Comparison of ENCODE assay signal across 8 cellular contexts in genomic region chr12:6423267-6424007, GRCh38. TPM values are rescaled to one million over a fixed set of nuclear protein-coding genes. Genes with fewer than 3 reads are reported as not detected.
DNase-seq lines count a peak whose midpoint lies in the region; ATAC-seq and TF ChIP-seq lines count a peak whose summit lies in the region.

No MANE protein-coding gene starts in this region.

- intact Hi-C loops in uterus (cut with DNase I; ENCODE audit: low total_unique reads): loop anchor here (5.0 kb wide), 1 partner anchor 114 kb away; no protein-coding TSS in a partner anchor

- H3K4me3 ChIP-seq in uterus: no peak overlapping the region

- H3K4me1 Mint-ChIP-seq in osteocyte (ENCODE audit: unreplicated experiment): peaks cover 11% of the 10 kb centered on the region

- no peaks in the 10 kb centered on the region for H3K4me1 ChIP-seq in uterus

- H3K4me3 Mint-ChIP-seq in osteocyte (ENCODE audit: unreplicated experiment): no peak overlapping the region

- H3K9me3 ChIP-seq in uterus: no peaks in the 10 kb centered on the region

- peak; percentile 48 for ATAC-seq in GM21515 (IDR thresholded peaks at IDR 0.05; ENCODE audit: unreplicated experiment)
- peak; percentile 100 for ATAC-seq in SK-N-SH treated with all-trans-retinoic acid at 6 μM for 48 hours

- no peak overlapping the region for H3K27ac Mint-ChIP-seq in osteocyte (ENCODE audit: unreplicated experiment)

- TF ChIP-seq CTCF in osteocyte (IDR thresholded peaks at IDR 0.05) (peak; percentile 91), uterus (IDR thresholded peaks at IDR 0.05) (peak; percentile 90 to 96 (median 95))

- no peaks in the 10 kb centered on the region for H3K27me3 Mint-ChIP-seq in osteocyte (ENCODE audit: unreplicated experiment)

- no peaks in the 10 kb centered on the region for H3K36me3 ChIP-seq in uterus

- no peaks in the 10 kb centered on the region for H3K9me3 Mint-ChIP-seq in osteocyte (ENCODE audit: unreplicated experiment)

- H3K27me3 ChIP-seq in uterus: no peaks in the 10 kb centered on the region

- no peaks in the 10 kb centered on the region for H3K36me3 Mint-ChIP-seq in osteocyte (ENCODE audit: unreplicated experiment)

- DNase-seq in C1 segment of cervical spinal cord (lab: John Stamatoyannopoulos, UW): peak in 13 of 14 donors; percentile 15 to 73 (median 63)
- peak; percentile 83 for DNase-seq in NCI-H1417 treated with DMSO at 0.1 percent for 48 hours (lab: John Stamatoyannopoulos, UW)
- peak; percentile 70 for DNase-seq in activated naive CD4-positive, alpha-beta T cell treated with anti-CD3 and anti-CD28 coated beads, Interleukin-2, amount 50 U/mL, for 16 hours
- DNase-seq in glomerular endothelial cell (ENCODE audit: extremely low read depth, low read depth, low spot score): peak; percentile 83
- DNase-seq in osteocyte (ENCODE audit: extremely low spot score, unreplicated experiment): peak; percentile 89
- peak; percentile 85 to 89 for DNase-seq in uterus

- TF ChIP-seq POLR2A in uterus (IDR thresholded peaks at IDR 0.05): no peak

- peak overlapping the region in 1 of 2 donors; percentile 25 for H3K27ac ChIP-seq in uterus

TF ChIP-seq in SK-N-SH treated with all-trans-retinoic acid at 6 μM for 48 hours, 23 proteins besides CTCF, POLR2A, EP300 and RAD21:
- TF ChIP-seq RARB (CRISPR knock-in tag; IDR thresholded peaks at IDR 0.05) (no peak), ISL1 (CRISPR knock-in tag; IDR thresholded peaks at IDR 0.05) (no peak), TOX (CRISPR knock-in tag; IDR thresholded peaks at IDR 0.05; ENCODE audit: borderline replicate concordance) (no peak), BACH2 (CRISPR knock-in tag; IDR thresholded peaks at IDR 0.05; ENCODE audit: borderline replicate concordance) (no peak), ZFP30 (CRISPR knock-in tag; IDR thresholded peaks at IDR 0.05) (no peak), CSRNP3 (CRISPR knock-in tag; IDR thresholded peaks at IDR 0.05) (no peak), POU6F1 (CRISPR knock-in tag; IDR thresholded peaks at IDR 0.05; ENCODE audit: borderline replicate concordance, low read depth) (no peak), GLIS3 (CRISPR knock-in tag; IDR thresholded peaks at IDR 0.05) (no peak), PPARA (CRISPR knock-in tag; IDR thresholded peaks at IDR 0.05; ENCODE audit: borderline replicate concordance) (no peak), ZFP3 (CRISPR knock-in tag; IDR thresholded peaks at IDR 0.05) (no peak), ZNF565 (CRISPR knock-in tag; conservative IDR thresholded peaks at IDR 0.05; ENCODE audit: low read depth) (no peak), ZNF70 (CRISPR knock-in tag; IDR thresholded peaks at IDR 0.05) (no peak), ARNTL (CRISPR knock-in tag; IDR thresholded peaks at IDR 0.05; ENCODE audit: borderline replicate concordance, low read depth) (no peak), ZC3H10 (CRISPR knock-in tag; IDR thresholded peaks at IDR 0.05) (no peak), TSHZ2 (CRISPR knock-in tag; IDR thresholded peaks at IDR 0.05) (no peak), CREB5 (CRISPR knock-in tag; IDR thresholded peaks at IDR 0.05; ENCODE audit: low read depth) (no peak), ESRRG (CRISPR knock-in tag; IDR thresholded peaks at IDR 0.05) (no peak), PATZ1 (CRISPR knock-in tag; IDR thresholded peaks at IDR 0.05; ENCODE audit: borderline replicate concordance) (no peak)

RNA-seq across cellular contexts. Expression of gene CD27, which starts 21.3 kb away (rescaled TPM):
- 0.53 TPM in 1 of 2 replicates, not detected in the other for total RNA-seq in glomerular endothelial cell
- total RNA-seq in osteocyte: not detected in 2 replicates
- total RNA-seq in uterus: 1 to 10 TPM in 1 of 4 donors, under 1 TPM in 1, not detected in 2; 0.35 to 1.4 TPM

RNA-seq across cellular contexts. Expression of gene TAPBPL, which starts 28.4 kb away (rescaled TPM):
- total RNA-seq in glomerular endothelial cell (32.8 and 38.7 TPM in 2 replicates), osteocyte (13.1 and 17.0 TPM in 2 replicates), uterus (10 to 100 TPM in 3 of 4 donors, 1 to 10 TPM in 1; 10.0 to 25.7 (median 17.1) TPM)

RNA-seq across cellular contexts. Expression of gene LTBR, which starts 39.5 kb away (rescaled TPM):
- total RNA-seq in glomerular endothelial cell (177 and 186 TPM in 2 replicates), osteocyte (16.4 and 17.0 TPM in 2 replicates), uterus (100 to 1,000 TPM in 1 of 4 donors, 10 to 100 TPM in 3; 28.1 to 116 (median 83.5) TPM)

RNA-seq across cellular contexts. Expression of gene VAMP1, which starts 47.0 kb away (rescaled TPM):
- total RNA-seq in glomerular endothelial cell: 1.8 and 7.2 TPM in 2 replicates
- total RNA-seq in osteocyte: 6.9 and 9.1 TPM in 2 replicates
- 10 to 100 TPM in 1 of 4 donors, 1 to 10 TPM in 3; 1.0 to 17.7 (median 6.8) TPM for total RNA-seq in uterus

RNA-seq across cellular contexts. Expression of gene SCNN1A, which starts 48.1 kb away (rescaled TPM):
- total RNA-seq in glomerular endothelial cell (0.24 TPM in 1 of 2 replicates, not detected in the other), osteocyte (2.5 and 3.2 TPM in 2 replicates), uterus (10 to 100 TPM in 2 of 4 donors, 1 to 10 TPM in 2; 1.3 to 38.3 (median 7.3) TPM)
